15 cellular contexts compared by ENCODE assay signal in the genomic region with DNA sequence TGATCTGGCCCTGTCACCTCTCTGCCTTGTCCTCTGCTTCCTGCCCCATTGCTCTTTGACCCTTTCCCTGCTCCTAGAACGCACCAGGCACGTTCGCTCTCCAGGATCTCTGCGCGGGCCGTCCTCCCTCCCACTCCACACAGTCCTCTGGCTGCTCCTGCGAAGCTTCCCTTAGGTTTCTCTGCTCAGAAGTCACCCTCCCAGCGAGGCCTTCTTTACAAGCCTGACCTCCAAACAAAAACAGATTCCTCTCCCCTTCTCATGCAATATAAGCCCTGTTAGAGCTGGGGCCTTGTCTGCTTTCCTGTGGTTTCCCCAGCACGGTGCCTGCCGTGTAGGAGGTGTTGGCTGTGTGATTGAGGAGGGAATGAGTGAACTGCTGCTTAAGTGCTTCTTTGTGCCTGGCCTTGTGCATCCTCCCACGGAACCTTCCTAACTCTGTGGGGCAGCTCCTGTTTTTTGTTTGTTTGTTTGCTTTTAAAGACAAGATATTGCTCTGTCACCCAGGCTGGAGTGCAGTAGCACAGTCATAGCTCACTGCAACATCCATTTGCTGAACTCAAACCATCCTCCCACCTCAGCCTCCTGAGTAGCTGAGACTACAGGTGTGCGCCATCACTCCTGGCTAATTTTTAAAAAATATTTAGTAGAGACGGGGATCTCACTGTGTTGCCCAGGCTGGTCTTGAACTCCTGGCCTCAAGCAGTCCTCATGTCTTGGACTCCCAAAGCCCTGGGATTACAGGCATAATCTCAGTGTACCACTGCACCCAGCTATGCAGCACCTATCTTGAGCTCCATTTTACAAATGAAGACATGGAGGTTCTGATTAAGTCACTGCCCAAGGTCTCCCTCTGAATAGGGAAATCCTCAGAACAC.
A peak's percentile ranks its signal among the peaks of the same experiment; 100 is the strongest.
DNase-seq lines count a peak whose midpoint lies in the region; ATAC-seq and TF ChIP-seq lines count a peak whose summit lies in the region.
"Had no signal": no experiment of that assay in that cellular context is flagged by ENCODE, and none has a peak within 500 bp of the region (broad histone marks: within the 10 kb centered on the region; RNA-seq: fewer than 3 reads in every experiment).

No MANE protein-coding gene starts in this region.

- no peak overlapping the region for H3K4me3 Mint-ChIP-seq in activated CD8-positive, alpha-beta T cell treated with anti-CD3 and anti-CD28 coated beads for 36 hours
- H3K4me3 Mint-ChIP-seq in activated CD8-positive, alpha-beta T cell treated with anti-CD3 and anti-CD28 coated beads, Interleukin-2, amount 10 ng/mL, durations not matched to agents 7 days and 5 days = no peak overlapping the region
- no peak overlapping the region for H3K4me3 Mint-ChIP-seq in activated T-helper 1 cell treated with anti-CD3 and anti-CD28 coated beads, Interleukin-12 subunit alpha, Interleukin-12 subunit beta, Interleukin-2, Interleukin-4 antibody, amounts not matched to agents 30 ng/mL and 10 ng/mL and 1 ng/mL, durations not matched to agents 14 hours and 24 hours and 36 hours
- peak overlapping the region; percentile 40 to 58 for H3K4me3 Mint-ChIP-seq in stimulated activated naive B cell treated with anti-CD40 and anti-IgM and Interleukin-4, amounts not matched to agents 10 μg/mL and 1 μg/mL and 100 μg/mL, for 72 hours
- H3K4me3 Mint-ChIP-seq: activated naive CD4-positive, alpha-beta T cell treated with anti-CD3 and anti-CD28 coated beads for 36 hours had no signal

- H3K27ac Mint-ChIP-seq in activated CD8-positive, alpha-beta T cell treated with anti-CD3 and anti-CD28 coated beads for 36 hours = peak overlapping the region; percentile 25
- no peak overlapping the region for H3K27ac Mint-ChIP-seq in activated CD8-positive, alpha-beta T cell treated with anti-CD3 and anti-CD28 coated beads, Interleukin-2, amount 10 ng/mL, durations not matched to agents 7 days and 5 days
- H3K27ac Mint-ChIP-seq in activated T-helper 1 cell treated with anti-CD3 and anti-CD28 coated beads, Interleukin-12 subunit alpha, Interleukin-12 subunit beta, Interleukin-2, Interleukin-4 antibody, amounts not matched to agents 30 ng/mL and 10 ng/mL and 1 ng/mL, durations not matched to agents 14 hours and 24 hours and 36 hours = peak overlapping the region; percentile 42
- peak overlapping the region; percentile 91 for H3K27ac Mint-ChIP-seq in stimulated activated naive B cell treated with anti-CD40 and anti-IgM and Interleukin-4, amounts not matched to agents 10 μg/mL and 1 μg/mL and 100 μg/mL, for 72 hours
- H3K27ac Mint-ChIP-seq: activated naive CD4-positive, alpha-beta T cell treated with anti-CD3 and anti-CD28 coated beads for 36 hours had no signal

- peak; percentile 53 for ATAC-seq in activated CD8-positive, alpha-beta T cell treated with anti-CD3 and anti-CD28 coated beads for 36 hours
- ATAC-seq in activated CD8-positive, alpha-beta T cell treated with anti-CD3 and anti-CD28 coated beads, Interleukin-2, amount 10 ng/mL, durations not matched to agents 7 days and 5 days = no peak
- ATAC-seq in stimulated activated naive B cell treated with anti-CD40 and anti-IgM and Interleukin-4, amounts not matched to agents 10 μg/mL and 1 μg/mL and 100 μg/mL, for 72 hours (replicated peaks) = peak; percentile 64 to 71
- ATAC-seq in HG02970 (IDR thresholded peaks at IDR 0.05; ENCODE audit: low FRiP score, unreplicated experiment) = no peak
- ATAC-seq: left cardiac atrium had no signal

- H3K36me3 ChIP-seq in sigmoid colon (peaks cover 0 to under 1% (median 0%) of the 10 kb centered on the region in 4 donors), right atrium auricular region (no peaks in the 10 kb centered on the region)
- H3K36me3 ChIP-seq: colonic mucosa had no signal

- H3K4me1 ChIP-seq in sigmoid colon (no peaks in the 10 kb centered on the region), right atrium auricular region (no peaks in the 10 kb centered on the region)

- H3K36me3 Mint-ChIP-seq in activated CD8-positive, alpha-beta T cell treated with anti-CD3 and anti-CD28 coated beads for 36 hours (ENCODE audit: low read depth) = peaks cover 2% of the 10 kb centered on the region
- H3K36me3 Mint-ChIP-seq in activated CD8-positive, alpha-beta T cell treated with anti-CD3 and anti-CD28 coated beads, Interleukin-2, amount 10 ng/mL, durations not matched to agents 7 days and 5 days (ENCODE audit: low read depth) = no peaks in the 10 kb centered on the region
- H3K36me3 Mint-ChIP-seq in activated T-helper 1 cell treated with anti-CD3 and anti-CD28 coated beads, Interleukin-12 subunit alpha, Interleukin-12 subunit beta, Interleukin-2, Interleukin-4 antibody, amounts not matched to agents 30 ng/mL and 10 ng/mL and 1 ng/mL, durations not matched to agents 14 hours and 24 hours and 36 hours (ENCODE audit: low read depth) = no peaks in the 10 kb centered on the region
- H3K36me3 Mint-ChIP-seq in stimulated activated naive B cell treated with anti-CD40 and anti-IgM and Interleukin-4, amounts not matched to agents 10 μg/mL and 1 μg/mL and 100 μg/mL, for 72 hours = peaks cover 15 to 34% of the 10 kb centered on the region in 2 donors

- no peaks in the 10 kb centered on the region for H3K27me3 ChIP-seq in sigmoid colon
- no peaks in the 10 kb centered on the region for H3K27me3 ChIP-seq in right atrium auricular region
- H3K27me3 ChIP-seq: colonic mucosa had no signal

- DNase-seq in activated CD8-positive, alpha-beta T cell treated with anti-CD3 and anti-CD28 coated beads for 36 hours = peak; percentile 21
- DNase-seq in activated CD8-positive, alpha-beta T cell treated with anti-CD3 and anti-CD28 coated beads, Interleukin-2, amount 10 ng/mL, durations not matched to agents 7 days and 5 days = no peak
- DNase-seq in activated T-helper 1 cell treated with anti-CD3 and anti-CD28 coated beads, Interleukin-12 subunit alpha, Interleukin-12 subunit beta, Interleukin-2, Interleukin-4 antibody, amounts not matched to agents 30 ng/mL and 10 ng/mL and 1 ng/mL, durations not matched to agents 14 hours and 24 hours and 36 hours (ENCODE audit: low spot score) = no peak
- DNase-seq in islet precursor cell (peak; percentile 65), sigmoid colon (no peak), right atrium auricular region (ENCODE audit: low spot score) (no peak)
- DNase-seq in stimulated activated naive B cell treated with anti-CD40 and anti-IgM and Interleukin-4, amounts not matched to agents 10 μg/mL and 1 μg/mL and 100 μg/mL, for 72 hours = peak; percentile 18
- DNase-seq: ACHN; activated naive CD4-positive, alpha-beta T cell treated with anti-CD3 and anti-CD28 coated beads for 36 hours; colonic mucosa; DMS79 treated with DMSO at 0.1 percent for 48 hours; left cardiac atrium; NCI-H446 treated with DMSO at 0.1 percent for 48 hours; SHP77 treated with DMSO at 0.1 percent for 48 hours had no signal

- no peaks in the 10 kb centered on the region for H3K9me3 Mint-ChIP-seq in activated CD8-positive, alpha-beta T cell treated with anti-CD3 and anti-CD28 coated beads for 36 hours
- no peaks in the 10 kb centered on the region for H3K9me3 Mint-ChIP-seq in activated CD8-positive, alpha-beta T cell treated with anti-CD3 and anti-CD28 coated beads, Interleukin-2, amount 10 ng/mL, durations not matched to agents 7 days and 5 days (ENCODE audit: insufficient read depth)
- no peaks in the 10 kb centered on the region for H3K9me3 Mint-ChIP-seq in activated T-helper 1 cell treated with anti-CD3 and anti-CD28 coated beads, Interleukin-12 subunit alpha, Interleukin-12 subunit beta, Interleukin-2, Interleukin-4 antibody, amounts not matched to agents 30 ng/mL and 10 ng/mL and 1 ng/mL, durations not matched to agents 14 hours and 24 hours and 36 hours
- no peaks in the 10 kb centered on the region for H3K9me3 Mint-ChIP-seq in stimulated activated naive B cell treated with anti-CD40 and anti-IgM and Interleukin-4, amounts not matched to agents 10 μg/mL and 1 μg/mL and 100 μg/mL, for 72 hours
- H3K9me3 Mint-ChIP-seq: activated naive CD4-positive, alpha-beta T cell treated with anti-CD3 and anti-CD28 coated beads for 36 hours had no signal

- H3K4me3 ChIP-seq in sigmoid colon (no peak overlapping the region), right atrium auricular region (no peak overlapping the region)
- H3K4me3 ChIP-seq: colonic mucosa had no signal

- no peaks in the 10 kb centered on the region for H3K27me3 Mint-ChIP-seq in activated CD8-positive, alpha-beta T cell treated with anti-CD3 and anti-CD28 coated beads for 36 hours
- no peaks in the 10 kb centered on the region for H3K27me3 Mint-ChIP-seq in activated CD8-positive, alpha-beta T cell treated with anti-CD3 and anti-CD28 coated beads, Interleukin-2, amount 10 ng/mL, durations not matched to agents 7 days and 5 days (ENCODE audit: low read depth)
- H3K27me3 Mint-ChIP-seq in activated T-helper 1 cell treated with anti-CD3 and anti-CD28 coated beads, Interleukin-12 subunit alpha, Interleukin-12 subunit beta, Interleukin-2, Interleukin-4 antibody, amounts not matched to agents 30 ng/mL and 10 ng/mL and 1 ng/mL, durations not matched to agents 14 hours and 24 hours and 36 hours (ENCODE audit: insufficient read depth) = no peaks in the 10 kb centered on the region
- no peaks in the 10 kb centered on the region for H3K27me3 Mint-ChIP-seq in stimulated activated naive B cell treated with anti-CD40 and anti-IgM and Interleukin-4, amounts not matched to agents 10 μg/mL and 1 μg/mL and 100 μg/mL, for 72 hours

- WGBS in sigmoid colon, 2 donors = 76 to 77% methylated on average over 13 of the region's 13 CpGs

- H3K4me1 Mint-ChIP-seq in activated CD8-positive, alpha-beta T cell treated with anti-CD3 and anti-CD28 coated beads for 36 hours (ENCODE audit: low read depth) = peaks cover 14% of the 10 kb centered on the region
- H3K4me1 Mint-ChIP-seq in activated CD8-positive, alpha-beta T cell treated with anti-CD3 and anti-CD28 coated beads, Interleukin-2, amount 10 ng/mL, durations not matched to agents 7 days and 5 days (ENCODE audit: low read depth) = peaks cover 11% of the 10 kb centered on the region
- H3K4me1 Mint-ChIP-seq in activated T-helper 1 cell treated with anti-CD3 and anti-CD28 coated beads, Interleukin-12 subunit alpha, Interleukin-12 subunit beta, Interleukin-2, Interleukin-4 antibody, amounts not matched to agents 30 ng/mL and 10 ng/mL and 1 ng/mL, durations not matched to agents 14 hours and 24 hours and 36 hours (ENCODE audit: low read depth) = peaks cover 8% of the 10 kb centered on the region
- peaks cover 54 to 81% of the 10 kb centered on the region in 2 donors for H3K4me1 Mint-ChIP-seq in stimulated activated naive B cell treated with anti-CD40 and anti-IgM and Interleukin-4, amounts not matched to agents 10 μg/mL and 1 μg/mL and 100 μg/mL, for 72 hours

- no peaks in the 10 kb centered on the region for H3K9me3 ChIP-seq in sigmoid colon
- H3K9me3 ChIP-seq in right atrium auricular region = no peaks in the 10 kb centered on the region
- H3K9me3 ChIP-seq: colonic mucosa had no signal

- no peak for TF ChIP-seq EP300 in sigmoid colon (IDR thresholded peaks at IDR 0.05)

- H3K27ac ChIP-seq in sigmoid colon (no peak overlapping the region), right atrium auricular region (no peak overlapping the region)

- CTCF ChIA-PET in activated CD8-positive, alpha-beta T cell treated with anti-CD3 and anti-CD28 coated beads for 36 hours (lab: Charles Lee) = interaction anchor here (1.4 kb wide), 1 partner anchor 15 kb away, joined by 3 read pairs; no protein-coding TSS in a partner anchor
- CTCF ChIA-PET in activated CD8-positive, alpha-beta T cell treated with anti-CD3 and anti-CD28 coated beads, Interleukin-2, amount 10 ng/mL, durations not matched to agents 7 days and 5 days (lab: Charles Lee) = interaction anchor here (1.2 kb wide), 1 partner anchor 87 kb away, joined by 3 read pairs; no protein-coding TSS in a partner anchor

- POLR2A ChIA-PET in activated CD8-positive, alpha-beta T cell treated with anti-CD3 and anti-CD28 coated beads for 36 hours (lab: Charles Lee) = no interaction called here
- POLR2A ChIA-PET in activated CD8-positive, alpha-beta T cell treated with anti-CD3 and anti-CD28 coated beads, Interleukin-2, amount 10 ng/mL, durations not matched to agents 7 days and 5 days (lab: Charles Lee) = no interaction called here

- no peak for TF ChIP-seq POLR2A in sigmoid colon (IDR thresholded peaks at IDR 0.05)

- TF ChIP-seq CTCF in activated CD8-positive, alpha-beta T cell treated with anti-CD3 and anti-CD28 coated beads for 36 hours (IDR thresholded peaks at IDR 0.05) = no peak
- TF ChIP-seq CTCF in sigmoid colon (IDR thresholded peaks at IDR 0.05) (no peak), right atrium auricular region (IDR thresholded peaks at IDR 0.05) (no peak)

- intact Hi-C loops in activated CD8-positive, alpha-beta T cell treated with anti-CD3 and anti-CD28 coated beads for 36 hours (cut with micrococcal nuclease) = no loop called here
- intact Hi-C loops in activated T-helper 1 cell treated with anti-CD3 and anti-CD28 coated beads, Interleukin-12 subunit alpha, Interleukin-12 subunit beta, Interleukin-2, Interleukin-4 antibody, amounts not matched to agents 30 ng/mL and 10 ng/mL and 1 ng/mL, durations not matched to agents 14 hours and 24 hours and 36 hours (cut with micrococcal nuclease) = no loop called here
- intact Hi-C loops in sigmoid colon (cut with DNase I) = no loop called here

Comparison
In these comparisons a context has a peak if more than half of its experiments do, and no peak if none do; other contexts are left out.
1. ATAC-seq: peak in activated CD8-positive, alpha-beta T cell treated with anti-CD3 and anti-CD28 coated beads for 36 hours (single experiment) and stimulated activated naive B cell treated with anti-CD40 and anti-IgM and Interleukin-4, amounts not matched to agents 10 μg/mL and 1 μg/mL and 100 μg/mL, for 72 hours (2 of 2); none in activated CD8-positive, alpha-beta T cell treated with anti-CD3 and anti-CD28 coated beads, Interleukin-2, amount 10 ng/mL, durations not matched to agents 7 days and 5 days (single experiment) and HG02970 (single experiment).
2. DNase-seq: peak in activated CD8-positive, alpha-beta T cell treated with anti-CD3 and anti-CD28 coated beads for 36 hours (single experiment), islet precursor cell (single experiment) and stimulated activated naive B cell treated with anti-CD40 and anti-IgM and Interleukin-4, amounts not matched to agents 10 μg/mL and 1 μg/mL and 100 μg/mL, for 72 hours (single experiment); none in activated CD8-positive, alpha-beta T cell treated with anti-CD3 and anti-CD28 coated beads, Interleukin-2, amount 10 ng/mL, durations not matched to agents 7 days and 5 days (single experiment), activated T-helper 1 cell treated with anti-CD3 and anti-CD28 coated beads, Interleukin-12 subunit alpha, Interleukin-12 subunit beta, Interleukin-2, Interleukin-4 antibody, amounts not matched to agents 30 ng/mL and 10 ng/mL and 1 ng/mL, durations not matched to agents 14 hours and 24 hours and 36 hours (single experiment), sigmoid colon (single experiment) and right atrium auricular region (single experiment).
3. H3K4me3 Mint-ChIP-seq: peak in stimulated activated naive B cell treated with anti-CD40 and anti-IgM and Interleukin-4, amounts not matched to agents 10 μg/mL and 1 μg/mL and 100 μg/mL, for 72 hours (2 of 2); none in activated CD8-positive, alpha-beta T cell treated with anti-CD3 and anti-CD28 coated beads for 36 hours (single experiment), activated CD8-positive, alpha-beta T cell treated with anti-CD3 and anti-CD28 coated beads, Interleukin-2, amount 10 ng/mL, durations not matched to agents 7 days and 5 days (single experiment) and activated T-helper 1 cell treated with anti-CD3 and anti-CD28 coated beads, Interleukin-12 subunit alpha, Interleukin-12 subunit beta, Interleukin-2, Interleukin-4 antibody, amounts not matched to agents 30 ng/mL and 10 ng/mL and 1 ng/mL, durations not matched to agents 14 hours and 24 hours and 36 hours (single experiment).